ENCODE assay signal across 1 cellular context in the genomic region with DNA sequence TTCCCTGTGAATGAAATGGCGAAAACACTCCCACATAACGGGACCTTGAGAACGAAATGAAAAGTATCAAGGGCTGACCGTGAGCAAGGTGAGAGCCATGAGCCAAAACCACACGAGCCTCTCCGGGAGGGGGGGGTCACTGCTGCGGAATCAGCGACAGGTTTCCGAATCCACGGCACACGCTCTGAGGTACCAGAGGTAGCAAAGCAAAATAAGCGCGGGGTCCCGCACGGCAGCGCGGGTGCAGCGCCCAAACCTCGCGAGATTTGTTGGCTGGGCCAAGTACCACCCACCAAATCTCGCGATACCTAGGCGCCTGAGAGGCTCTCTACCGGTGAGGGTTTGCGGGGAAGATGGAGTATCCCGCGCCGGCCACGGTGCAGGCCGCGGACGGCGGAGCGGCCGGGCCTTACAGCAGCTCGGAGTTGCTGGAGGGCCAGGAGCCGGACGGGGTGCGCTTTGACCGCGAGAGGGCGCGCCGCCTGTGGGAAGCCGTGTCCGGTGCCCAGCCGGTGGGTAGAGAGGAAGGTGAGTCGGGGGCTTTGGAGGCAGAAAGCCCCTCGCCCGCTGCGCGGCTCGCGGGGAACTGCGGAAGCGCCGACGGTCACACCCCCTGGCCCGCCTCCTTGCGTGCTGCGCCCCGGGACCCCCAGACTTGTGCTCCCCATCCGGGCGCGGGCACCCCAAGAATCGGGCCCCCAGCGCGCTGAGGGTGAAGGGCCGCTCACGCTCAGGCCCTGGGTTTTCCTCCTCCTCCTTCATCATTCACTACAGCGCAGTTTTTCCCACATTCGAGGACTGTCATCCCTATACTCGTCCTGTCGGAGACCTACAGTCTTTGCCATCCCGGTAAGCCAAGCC.
TF ChIP-seq lines count a peak whose summit lies in the region.

A gene with protein sequence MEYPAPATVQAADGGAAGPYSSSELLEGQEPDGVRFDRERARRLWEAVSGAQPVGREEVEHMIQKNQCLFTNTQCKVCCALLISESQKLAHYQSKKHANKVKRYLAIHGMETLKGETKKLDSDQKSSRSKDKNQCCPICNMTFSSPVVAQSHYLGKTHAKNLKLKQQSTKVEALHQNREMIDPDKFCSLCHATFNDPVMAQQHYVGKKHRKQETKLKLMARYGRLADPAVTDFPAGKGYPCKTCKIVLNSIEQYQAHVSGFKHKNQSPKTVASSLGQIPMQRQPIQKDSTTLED (plus strand): TSS at position 311 of the 861 bp plus-strand sequence. CDS start 43 bp downstream, at position 354.

TF ChIP-seq in GM12878, 131 proteins besides CTCF, POLR2A, EP300 and RAD21 (continued from another document):
- TF ChIP-seq, protein P1, sequence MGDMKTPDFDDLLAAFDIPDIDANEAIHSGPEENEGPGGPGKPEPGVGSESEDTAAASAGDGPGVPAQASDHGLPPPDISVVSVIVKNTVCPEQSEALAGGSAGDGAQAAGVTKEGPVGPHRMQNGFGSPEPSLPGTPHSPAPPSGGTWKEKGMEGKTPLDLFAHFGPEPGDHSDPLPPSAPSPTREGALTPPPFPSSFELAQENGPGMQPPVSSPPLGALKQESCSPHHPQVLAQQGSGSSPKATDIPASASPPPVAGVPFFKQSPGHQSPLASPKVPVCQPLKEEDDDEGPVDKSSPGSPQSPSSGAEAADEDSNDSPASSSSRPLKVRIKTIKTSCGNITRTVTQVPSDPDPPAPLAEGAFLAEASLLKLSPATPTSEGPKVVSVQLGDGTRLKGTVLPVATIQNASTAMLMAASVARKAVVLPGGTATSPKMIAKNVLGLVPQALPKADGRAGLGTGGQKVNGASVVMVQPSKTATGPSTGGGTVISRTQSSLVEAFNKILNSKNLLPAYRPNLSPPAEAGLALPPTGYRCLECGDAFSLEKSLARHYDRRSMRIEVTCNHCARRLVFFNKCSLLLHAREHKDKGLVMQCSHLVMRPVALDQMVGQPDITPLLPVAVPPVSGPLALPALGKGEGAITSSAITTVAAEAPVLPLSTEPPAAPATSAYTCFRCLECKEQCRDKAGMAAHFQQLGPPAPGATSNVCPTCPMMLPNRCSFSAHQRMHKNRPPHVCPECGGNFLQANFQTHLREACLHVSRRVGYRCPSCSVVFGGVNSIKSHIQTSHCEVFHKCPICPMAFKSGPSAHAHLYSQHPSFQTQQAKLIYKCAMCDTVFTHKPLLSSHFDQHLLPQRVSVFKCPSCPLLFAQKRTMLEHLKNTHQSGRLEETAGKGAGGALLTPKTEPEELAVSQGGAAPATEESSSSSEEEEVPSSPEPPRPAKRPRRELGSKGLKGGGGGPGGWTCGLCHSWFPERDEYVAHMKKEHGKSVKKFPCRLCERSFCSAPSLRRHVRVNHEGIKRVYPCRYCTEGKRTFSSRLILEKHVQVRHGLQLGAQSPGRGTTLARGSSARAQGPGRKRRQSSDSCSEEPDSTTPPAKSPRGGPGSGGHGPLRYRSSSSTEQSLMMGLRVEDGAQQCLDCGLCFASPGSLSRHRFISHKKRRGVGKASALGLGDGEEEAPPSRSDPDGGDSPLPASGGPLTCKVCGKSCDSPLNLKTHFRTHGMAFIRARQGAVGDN (IDR thresholded peaks at IDR 0.05), result peak; percentile 57; the same call in 1 of the 2 replicates
- TF ChIP-seq, protein P2, sequence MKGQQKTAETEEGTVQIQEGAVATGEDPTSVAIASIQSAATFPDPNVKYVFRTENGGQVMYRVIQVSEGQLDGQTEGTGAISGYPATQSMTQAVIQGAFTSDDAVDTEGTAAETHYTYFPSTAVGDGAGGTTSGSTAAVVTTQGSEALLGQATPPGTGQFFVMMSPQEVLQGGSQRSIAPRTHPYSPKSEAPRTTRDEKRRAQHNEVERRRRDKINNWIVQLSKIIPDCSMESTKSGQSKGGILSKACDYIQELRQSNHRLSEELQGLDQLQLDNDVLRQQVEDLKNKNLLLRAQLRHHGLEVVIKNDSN (IDR thresholded peaks at IDR 0.05; ENCODE audit: borderline replicate concordance, extremely low read length, insufficient read depth, low read depth, low read length), result no peak
- no peak for TF ChIP-seq RBBP5 (conservative IDR thresholded peaks at IDR 0.05)
- TF ChIP-seq ZNF384 (IDR thresholded peaks at IDR 0.05; ENCODE audit: borderline replicate concordance, low read depth, low read length), result no peak
- TF ChIP-seq, protein P3, sequence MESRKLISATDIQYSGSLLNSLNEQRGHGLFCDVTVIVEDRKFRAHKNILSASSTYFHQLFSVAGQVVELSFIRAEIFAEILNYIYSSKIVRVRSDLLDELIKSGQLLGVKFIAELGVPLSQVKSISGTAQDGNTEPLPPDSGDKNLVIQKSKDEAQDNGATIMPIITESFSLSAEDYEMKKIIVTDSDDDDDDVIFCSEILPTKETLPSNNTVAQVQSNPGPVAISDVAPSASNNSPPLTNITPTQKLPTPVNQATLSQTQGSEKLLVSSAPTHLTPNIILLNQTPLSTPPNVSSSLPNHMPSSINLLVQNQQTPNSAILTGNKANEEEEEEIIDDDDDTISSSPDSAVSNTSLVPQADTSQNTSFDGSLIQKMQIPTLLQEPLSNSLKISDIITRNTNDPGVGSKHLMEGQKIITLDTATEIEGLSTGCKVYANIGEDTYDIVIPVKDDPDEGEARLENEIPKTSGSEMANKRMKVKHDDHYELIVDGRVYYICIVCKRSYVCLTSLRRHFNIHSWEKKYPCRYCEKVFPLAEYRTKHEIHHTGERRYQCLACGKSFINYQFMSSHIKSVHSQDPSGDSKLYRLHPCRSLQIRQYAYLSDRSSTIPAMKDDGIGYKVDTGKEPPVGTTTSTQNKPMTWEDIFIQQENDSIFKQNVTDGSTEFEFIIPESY (IDR thresholded peaks at IDR 0.05), result no peak
- TF ChIP-seq SRF (IDR thresholded peaks at IDR 0.05; ENCODE audit: low read depth in 2 of 2, low read length in 2 of 2), result no peak
- no peak for TF ChIP-seq KDM1A (IDR thresholded peaks at IDR 0.05; ENCODE audit: borderline replicate concordance)
- TF ChIP-seq PML (IDR thresholded peaks at IDR 0.05; ENCODE audit: low read length), result peak; percentile 70; the same call in 1 of the 2 replicates
- TF ChIP-seq HCFC1 (IDR thresholded peaks at IDR 0.05; ENCODE audit: low read length), result no peak
- no peak for TF ChIP-seq NR2C2 (IDR thresholded peaks at IDR 0.05; ENCODE audit: borderline replicate concordance, control insufficient read depth, insufficient read length, low read depth)
- no peak; the same call in 1 of the 2 replicates for TF ChIP-seq ZNF207 (IDR thresholded peaks at IDR 0.05; ENCODE audit: borderline replicate concordance)
- TF ChIP-seq ZSCAN29 (IDR thresholded peaks at IDR 0.05), result no peak
- TF ChIP-seq, protein P4, sequence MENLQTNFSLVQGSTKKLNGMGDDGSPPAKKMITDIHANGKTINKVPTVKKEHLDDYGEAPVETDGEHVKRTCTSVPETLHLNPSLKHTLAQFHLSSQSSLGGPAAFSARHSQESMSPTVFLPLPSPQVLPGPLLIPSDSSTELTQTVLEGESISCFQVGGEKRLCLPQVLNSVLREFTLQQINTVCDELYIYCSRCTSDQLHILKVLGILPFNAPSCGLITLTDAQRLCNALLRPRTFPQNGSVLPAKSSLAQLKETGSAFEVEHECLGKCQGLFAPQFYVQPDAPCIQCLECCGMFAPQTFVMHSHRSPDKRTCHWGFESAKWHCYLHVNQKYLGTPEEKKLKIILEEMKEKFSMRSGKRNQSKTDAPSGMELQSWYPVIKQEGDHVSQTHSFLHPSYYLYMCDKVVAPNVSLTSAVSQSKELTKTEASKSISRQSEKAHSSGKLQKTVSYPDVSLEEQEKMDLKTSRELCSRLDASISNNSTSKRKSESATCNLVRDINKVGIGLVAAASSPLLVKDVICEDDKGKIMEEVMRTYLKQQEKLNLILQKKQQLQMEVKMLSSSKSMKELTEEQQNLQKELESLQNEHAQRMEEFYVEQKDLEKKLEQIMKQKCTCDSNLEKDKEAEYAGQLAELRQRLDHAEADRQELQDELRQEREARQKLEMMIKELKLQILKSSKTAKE (IDR thresholded peaks at IDR 0.05; ENCODE audit: low read depth, poor library complexity, severe bottlenecking), result no peak
- peak; percentile 28; the same call in 1 of the 2 replicates for TF ChIP-seq TCF12 (IDR thresholded peaks at IDR 0.05; ENCODE audit: low read depth, low read length)
- no peak for TF ChIP-seq RAD51 (IDR thresholded peaks at IDR 0.05)
- TF ChIP-seq, protein P5, sequence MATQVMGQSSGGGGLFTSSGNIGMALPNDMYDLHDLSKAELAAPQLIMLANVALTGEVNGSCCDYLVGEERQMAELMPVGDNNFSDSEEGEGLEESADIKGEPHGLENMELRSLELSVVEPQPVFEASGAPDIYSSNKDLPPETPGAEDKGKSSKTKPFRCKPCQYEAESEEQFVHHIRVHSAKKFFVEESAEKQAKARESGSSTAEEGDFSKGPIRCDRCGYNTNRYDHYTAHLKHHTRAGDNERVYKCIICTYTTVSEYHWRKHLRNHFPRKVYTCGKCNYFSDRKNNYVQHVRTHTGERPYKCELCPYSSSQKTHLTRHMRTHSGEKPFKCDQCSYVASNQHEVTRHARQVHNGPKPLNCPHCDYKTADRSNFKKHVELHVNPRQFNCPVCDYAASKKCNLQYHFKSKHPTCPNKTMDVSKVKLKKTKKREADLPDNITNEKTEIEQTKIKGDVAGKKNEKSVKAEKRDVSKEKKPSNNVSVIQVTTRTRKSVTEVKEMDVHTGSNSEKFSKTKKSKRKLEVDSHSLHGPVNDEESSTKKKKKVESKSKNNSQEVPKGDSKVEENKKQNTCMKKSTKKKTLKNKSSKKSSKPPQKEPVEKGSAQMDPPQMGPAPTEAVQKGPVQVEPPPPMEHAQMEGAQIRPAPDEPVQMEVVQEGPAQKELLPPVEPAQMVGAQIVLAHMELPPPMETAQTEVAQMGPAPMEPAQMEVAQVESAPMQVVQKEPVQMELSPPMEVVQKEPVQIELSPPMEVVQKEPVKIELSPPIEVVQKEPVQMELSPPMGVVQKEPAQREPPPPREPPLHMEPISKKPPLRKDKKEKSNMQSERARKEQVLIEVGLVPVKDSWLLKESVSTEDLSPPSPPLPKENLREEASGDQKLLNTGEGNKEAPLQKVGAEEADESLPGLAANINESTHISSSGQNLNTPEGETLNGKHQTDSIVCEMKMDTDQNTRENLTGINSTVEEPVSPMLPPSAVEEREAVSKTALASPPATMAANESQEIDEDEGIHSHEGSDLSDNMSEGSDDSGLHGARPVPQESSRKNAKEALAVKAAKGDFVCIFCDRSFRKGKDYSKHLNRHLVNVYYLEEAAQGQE (IDR thresholded peaks at IDR 0.05; ENCODE audit: low read depth, low read length), result no peak
- no peak for TF ChIP-seq HDAC6 (IDR thresholded peaks at IDR 0.05; ENCODE audit: unreplicated experiment)
- no peak for TF ChIP-seq SMAD1 (IDR thresholded peaks at IDR 0.05; ENCODE audit: low read depth, partially characterized antibody)
- TF ChIP-seq, protein P6, sequence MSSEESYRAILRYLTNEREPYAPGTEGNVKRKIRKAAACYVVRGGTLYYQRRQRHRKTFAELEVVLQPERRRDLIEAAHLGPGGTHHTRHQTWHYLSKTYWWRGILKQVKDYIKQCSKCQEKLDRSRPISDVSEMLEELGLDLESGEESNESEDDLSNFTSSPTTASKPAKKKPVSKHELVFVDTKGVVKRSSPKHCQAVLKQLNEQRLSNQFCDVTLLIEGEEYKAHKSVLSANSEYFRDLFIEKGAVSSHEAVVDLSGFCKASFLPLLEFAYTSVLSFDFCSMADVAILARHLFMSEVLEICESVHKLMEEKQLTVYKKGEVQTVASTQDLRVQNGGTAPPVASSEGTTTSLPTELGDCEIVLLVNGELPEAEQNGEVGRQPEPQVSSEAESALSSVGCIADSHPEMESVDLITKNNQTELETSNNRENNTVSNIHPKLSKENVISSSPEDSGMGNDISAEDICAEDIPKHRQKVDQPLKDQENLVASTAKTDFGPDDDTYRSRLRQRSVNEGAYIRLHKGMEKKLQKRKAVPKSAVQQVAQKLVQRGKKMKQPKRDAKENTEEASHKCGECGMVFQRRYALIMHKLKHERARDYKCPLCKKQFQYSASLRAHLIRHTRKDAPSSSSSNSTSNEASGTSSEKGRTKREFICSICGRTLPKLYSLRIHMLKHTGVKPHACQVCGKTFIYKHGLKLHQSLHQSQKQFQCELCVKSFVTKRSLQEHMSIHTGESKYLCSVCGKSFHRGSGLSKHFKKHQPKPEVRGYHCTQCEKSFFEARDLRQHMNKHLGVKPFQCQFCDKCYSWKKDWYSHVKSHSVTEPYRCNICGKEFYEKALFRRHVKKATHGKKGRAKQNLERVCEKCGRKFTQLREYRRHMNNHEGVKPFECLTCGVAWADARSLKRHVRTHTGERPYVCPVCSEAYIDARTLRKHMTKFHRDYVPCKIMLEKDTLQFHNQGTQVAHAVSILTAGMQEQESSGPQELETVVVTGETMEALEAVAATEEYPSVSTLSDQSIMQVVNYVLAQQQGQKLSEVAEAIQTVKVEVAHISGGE (CRISPR knock-in tag; IDR thresholded peaks at IDR 0.05), result no peak
- TF ChIP-seq GATAD2B (conservative IDR thresholded peaks at IDR 0.05; ENCODE audit: low read depth), result peak; percentile 91
- TF ChIP-seq MEF2A (IDR thresholded peaks at IDR 0.05; ENCODE audit: insufficient read depth, low read depth, low read length), result no peak
- TF ChIP-seq CBFB (IDR thresholded peaks at IDR 0.05; ENCODE audit: low read depth), result peak; percentile 95
- peak; percentile 62; the same call in 1 of the 2 replicates for TF ChIP-seq ASH2L (IDR thresholded peaks at IDR 0.05; ENCODE audit: borderline replicate concordance, low read depth)
